17 cellular contexts compared by ENCODE assay signal in genomic region chr15:69798481-69799315, GRCh38.
DNase-seq lines count a peak whose midpoint lies in the region; TF ChIP-seq lines count a peak whose summit lies in the region.
"Had no signal": no experiment of that assay in that cellular context is flagged by ENCODE, and none has a peak within 500 bp of the region (broad histone marks: within the 10 kb centered on the region; RNA-seq: fewer than 3 reads in every experiment).

No MANE protein-coding gene starts in this region.

- H3K9me3 Mint-ChIP-seq in H9, result no peaks in the 10 kb centered on the region
- H3K9me3 Mint-ChIP-seq: activated CD4-positive, alpha-beta memory T cell treated with anti-CD3 and anti-CD28 coated beads, Interleukin-2, amount 10 ng/mL, durations not matched to agents 7 days and 5 days had no signal

- H4K8ac ChIP-seq in H9 (replicated peaks; ENCODE audit: insufficient read length, low read depth, low read length), result no peak overlapping the region

- TF ChIP-seq CTCF in H9 (conservative IDR thresholded peaks at IDR 0.05) (no peak), fibroblast of the aortic adventitia (IDR thresholded peaks at IDR 0.05; ENCODE audit: insufficient read depth, low read length) (no peak), spleen (IDR thresholded peaks at IDR 0.05 in 8 of 11, conservative IDR thresholded peaks at IDR 0.05 in 3 of 11) (no peak), GM10266 (IDR thresholded peaks at IDR 0.05; ENCODE audit: control insufficient read depth, insufficient read depth, low read depth, missing control alignments) (no peak)

- no peaks in the 10 kb centered on the region; the same call in 1 of the 2 replicates for H3K4me1 ChIP-seq in H9 (ENCODE audit: insufficient read depth, low read length)
- peaks cover 0 to 35% (median 7%) of the 10 kb centered on the region in 6 donors for H3K4me1 ChIP-seq in spleen

- no peak overlapping the region for H3K23ac ChIP-seq in H9 (ENCODE audit: insufficient read length, low read depth, low read length)

- H3K23me2 ChIP-seq in H9 (ENCODE audit: insufficient read length, low read depth, low read length, poor library complexity, severe bottlenecking), result no peaks in the 10 kb centered on the region

- no peak overlapping the region for H3K56ac ChIP-seq in H9 (ENCODE audit: insufficient read length, low read depth, low read length)

- no peaks in the 10 kb centered on the region for H3K36me3 ChIP-seq in spleen
- H3K36me3 ChIP-seq: adrenal gland had no signal

- no peaks in the 10 kb centered on the region for H3K27me3 ChIP-seq in H9 (ENCODE audit: insufficient read depth, low read length)
- no peaks in the 10 kb centered on the region for H3K27me3 ChIP-seq in spleen (replicated peaks in 1 of 7)
- H3K27me3 ChIP-seq: adrenal gland had no signal

- H3K4ac ChIP-seq in H9 (ENCODE audit: low read depth, low read length), result no peak overlapping the region

- no peaks in the 10 kb centered on the region for H3K79me2 ChIP-seq in H9 (ENCODE audit: insufficient read depth, low read length)

- H2BK12ac ChIP-seq in H9 (ENCODE audit: insufficient read length, low read depth, low read length), result no peak overlapping the region

- no peak overlapping the region for H3K4me2 ChIP-seq in H9 (ENCODE audit: insufficient read depth, insufficient read length, low read length)

- no peak overlapping the region for H4K5ac ChIP-seq in H9 (ENCODE audit: insufficient read length, low read depth, low read length)

- no peak overlapping the region for H3K4me3 Mint-ChIP-seq in H9
- H3K4me3 Mint-ChIP-seq: activated CD4-positive, alpha-beta memory T cell treated with anti-CD3 and anti-CD28 coated beads, Interleukin-2, amount 10 ng/mL, durations not matched to agents 7 days and 5 days had no signal

- no peak overlapping the region; the same call in 1 of the 2 replicates for H3K14ac ChIP-seq in H9 (ENCODE audit: insufficient read depth, low read length)

- H3K9me3 ChIP-seq in H9 (ENCODE audit: control insufficient read depth, low read depth, low read length) (no peaks in the 10 kb centered on the region), spleen (no peaks in the 10 kb centered on the region)
- H3K9me3 ChIP-seq: adrenal gland, mucosa of descending colon had no signal

- intact Hi-C loops in spleen (cut with DNase I; ENCODE audit: low total_unique reads), result no loop called here

- H4K91ac ChIP-seq in H9 (ENCODE audit: insufficient read length, low read depth, low read length), result no peak overlapping the region

- no peak overlapping the region for H2BK15ac ChIP-seq in H9 (ENCODE audit: low read depth, low read length)

- H2BK20ac ChIP-seq in H9 (ENCODE audit: low read depth, low read length, poor library complexity, severe bottlenecking), result no peak overlapping the region

- H3T11ph ChIP-seq in H9 (ENCODE audit: low read length), result no peak overlapping the region

- no peak overlapping the region for H3K18ac ChIP-seq in H9 (ENCODE audit: insufficient read length, low read depth, low read length)

- no peak overlapping the region for H2AK5ac ChIP-seq in H9 (ENCODE audit: insufficient read length, low read length)

- H3K27ac ChIP-seq in H9 (ENCODE audit: insufficient read length, low read depth, low read length) (no peak overlapping the region), spleen (peak overlapping the region in 6 of 8 donors; percentile 38 to 85 (median 63))
- H3K27ac ChIP-seq: adrenal gland, SK-N-MC had no signal

- H3K27ac Mint-ChIP-seq in H9, result no peak overlapping the region
- H3K27ac Mint-ChIP-seq: activated CD4-positive, alpha-beta memory T cell treated with anti-CD3 and anti-CD28 coated beads, Interleukin-2, amount 10 ng/mL, durations not matched to agents 7 days and 5 days had no signal

- no peaks in the 10 kb centered on the region; a peak in 1 of 7 replicates for H3K36me3 Mint-ChIP-seq in H9 (ENCODE audit: insufficient read depth in 1 of 3, low read depth in 3 of 3)

- H3K79me1 ChIP-seq in H9 (ENCODE audit: insufficient read depth, low read depth, low read length, poor library complexity, severe bottlenecking), result no peaks in the 10 kb centered on the region

- DNase-seq in H9, result peak; percentile 14
- DNase-seq in amniotic stem cell (lab: John Stamatoyannopoulos, UW), result peak; percentile 38
- peak; percentile 17 for DNase-seq in fibroblast of the aortic adventitia (ENCODE audit: low read depth)
- peak; percentile 79 for DNase-seq in spleen
- DNase-seq in T-helper 2 cell, result no peak
- DNase-seq in GM10266 (ENCODE audit: extremely low spot score), result no peak
- no peak for DNase-seq in NCI-H2107 treated with DMSO at 0.1 percent for 48 hours (lab: John Stamatoyannopoulos, UW; ENCODE audit: unreplicated experiment)
- DNase-seq in NCI-H146 (lab: John Stamatoyannopoulos, UW), result no peak
- DNase-seq: activated CD4-positive, alpha-beta memory T cell treated with anti-CD3 and anti-CD28 coated beads, Interleukin-2, amount 10 ng/mL, durations not matched to agents 7 days and 5 days; AML-193; Karpas-422; kidney; mucosa of descending colon; NCI-H1417 treated with DMSO at 0.1 percent for 48 hours; NCI-H446 treated with DMSO at 0.1 percent for 48 hours had no signal

- no peak overlapping the region for H3K4me3 ChIP-seq in fibroblast of the aortic adventitia (ENCODE audit: low read depth, low read length)
- no peak overlapping the region for H3K4me3 ChIP-seq in spleen
- H3K4me3 ChIP-seq: adrenal gland, mucosa of descending colon, SK-N-MC had no signal

- H3K4me1 Mint-ChIP-seq in H9, result peaks cover 7% of the 10 kb centered on the region in 2 experiments
- H3K4me1 Mint-ChIP-seq: activated CD4-positive, alpha-beta memory T cell treated with anti-CD3 and anti-CD28 coated beads, Interleukin-2, amount 10 ng/mL, durations not matched to agents 7 days and 5 days had no signal

- no peak overlapping the region for H2BK120ac ChIP-seq in H9 (ENCODE audit: low read depth, low read length, poor library complexity, severe bottlenecking)

- no peak overlapping the region for H2BK5ac ChIP-seq in H9 (ENCODE audit: insufficient read length, low read length)

- no peaks in the 10 kb centered on the region for H4K20me1 ChIP-seq in H9 (ENCODE audit: control insufficient read depth, insufficient read depth, insufficient read length)

- H3K27me3 Mint-ChIP-seq in H9 (ENCODE audit: low read depth), result peaks cover 1% of the 10 kb centered on the region

- no CpG with 5 or more reads among the region's 7 CpGs for WGBS in H9 (ENCODE audit: extremely low coverage, insufficient read length, low lambda C conversion rate)
- WGBS in spleen, 5 donors, result 68 to 77% (median 75%) methylated on average over 6 to 7 of the region's 7 CpGs

- no peak for TF ChIP-seq POLR2A in spleen (IDR thresholded peaks at IDR 0.05)

- H3K9ac ChIP-seq in H9 (ENCODE audit: extremely low read depth, insufficient read length, low read length), result no peak overlapping the region

- H2AFZ ChIP-seq in H9 (ENCODE audit: low read length), result no peak overlapping the region

Comparison
In these comparisons a context has a peak if more than half of its experiments do, and no peak if none do; other contexts are left out.
1. DNase-seq: peak in H9 (single experiment), amniotic stem cell (single experiment), fibroblast of the aortic adventitia (single experiment) and spleen (single experiment); none in T-helper 2 cell (0 of 5), GM10266 (single experiment), NCI-H2107 treated with DMSO at 0.1 percent for 48 hours (single experiment) and NCI-H146 (single experiment).